ENCODE assay signal across 10 cellular contexts in genomic region chr5:143564417-143564816, GRCh38.
A peak's percentile ranks its signal among the peaks of the same experiment; 100 is the strongest.
DNase-seq lines count a peak whose midpoint lies in the region; ATAC-seq, FAIRE-seq and TF ChIP-seq lines count a peak whose summit lies in the region.
"Had no signal": no experiment of that assay in that cellular context is flagged by ENCODE, and none has a peak within 500 bp of the region (broad histone marks: within the 10 kb centered on the region; RNA-seq: fewer than 3 reads in every experiment).

No MANE protein-coding gene starts in this region.

- no peak for TF ChIP-seq POLR2A in suprapubic skin (IDR thresholded peaks at IDR 0.05)

- H3K27me3 ChIP-seq in suprapubic skin (no peaks in the 10 kb centered on the region), left ventricle myocardium inferior (ENCODE audit: low read depth) (no peaks in the 10 kb centered on the region)

- H3K4me1 ChIP-seq in suprapubic skin (no peaks in the 10 kb centered on the region), left ventricle myocardium inferior (peaks cover 10% of the 10 kb centered on the region)

- intact Hi-C loops in left ventricle myocardium inferior (cut with micrococcal nuclease) = no loop called here

- no peak for TF ChIP-seq EP300 in suprapubic skin (IDR thresholded peaks at IDR 0.05)

- ATAC-seq in GM21360 (IDR thresholded peaks at IDR 0.05; ENCODE audit: unreplicated experiment) = peak; percentile 99
- peak; percentile 100 for ATAC-seq in HG03060 (IDR thresholded peaks at IDR 0.05; ENCODE audit: low read depth, unreplicated experiment)
- ATAC-seq in esophagus mucosa = no peak

- TF ChIP-seq CTCF in suprapubic skin (IDR thresholded peaks at IDR 0.05) (no peak), left ventricle myocardium inferior (IDR thresholded peaks at IDR 0.05; ENCODE audit: borderline replicate concordance) (no peak)

- H3K27ac ChIP-seq in suprapubic skin (no peak overlapping the region), left ventricle myocardium inferior (replicated peaks) (no peak overlapping the region)

- H3K36me3 ChIP-seq in suprapubic skin (no peaks in the 10 kb centered on the region), left ventricle myocardium inferior (no peaks in the 10 kb centered on the region)

- H3K9me3 ChIP-seq in suprapubic skin = no peaks in the 10 kb centered on the region
- H3K9me3 ChIP-seq in left ventricle myocardium inferior (replicated peaks) = no peaks in the 10 kb centered on the region

- H3K4me3 ChIP-seq in suprapubic skin (no peak overlapping the region), left ventricle myocardium inferior (no peak overlapping the region)

- peak; percentile 79 for FAIRE-seq in GM18507 (lab: Jason Lieb, UNC)

- DNase-seq in GM18507 (ENCODE audit: extremely low spot score, insufficient read length, low read depth) (no peak), NOMO-1 treated with dmso at 0.1 percent for 144 hours (lab: John Stamatoyannopoulos, UW; ENCODE audit: unreplicated experiment) (peak; percentile 77), suprapubic skin (ENCODE audit: low spot score in 2 of 2) (no peak), NCI-H446 treated with DMSO at 0.1 percent for 48 hours (lab: John Stamatoyannopoulos, UW) (no peak), left ventricle myocardium inferior (no peak)
- DNase-seq: HCEC 1CT, NCI-H1417 had no signal
